ENCODE assay signal across 27 cellular contexts in the genomic region with DNA sequence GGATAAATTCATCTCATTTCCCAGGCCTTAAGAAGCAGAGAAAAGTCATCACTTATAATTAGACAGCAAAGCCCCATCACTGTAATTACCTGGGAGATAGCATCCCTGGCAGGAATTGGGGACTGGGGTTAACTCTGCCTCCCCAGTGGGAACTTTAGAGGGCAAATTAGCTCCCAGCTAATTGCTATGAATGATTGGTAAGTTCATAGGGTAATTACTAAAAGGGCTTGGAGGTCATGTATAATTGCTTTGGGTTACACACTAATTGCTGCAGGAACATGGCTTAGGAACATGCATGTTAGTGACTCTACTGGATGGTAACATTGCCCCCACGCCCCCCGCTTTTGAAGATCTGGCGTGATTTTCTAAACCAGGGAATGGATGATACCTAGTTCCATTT.
"Had no signal": no experiment of that assay in that cellular context is flagged by ENCODE, and none has a peak within 500 bp of the region (broad histone marks: within the 10 kb centered on the region; RNA-seq: fewer than 3 reads in every experiment).

No MANE protein-coding gene starts in this region.

- H3K36me3 ChIP-seq: lower lobe of right lung, ovary, right atrium auricular region, stomach, thyroid gland, transverse colon, upper lobe of left lung had no signal

- ATAC-seq: left cardiac atrium; left lobe of liver; left ventricle myocardium superior; lower lobe of right lung; mucosa of descending colon; naive thymus-derived CD4-positive, alpha-beta T cell; natural killer cell treated with Interleukin-12 subunit alpha and Interleukin-12 subunit beta and Interleukin-15 and Interleukin-18, amount 100 ng/mL, for 72 hours; sciatic nerve; stimulated activated naive B cell treated with anti-CD40 and anti-IgM and Interleukin-4, amounts not matched to agents 10 μg/mL and 1 μg/mL and 100 μg/mL, for 72 hours; stimulated activated naive CD8-positive, alpha-beta T cell treated with anti-CD3 and anti-CD28 coated beads, Interleukin-15, Interleukin-2, amounts not matched to agents 100 U/mL and 50 U/mL, for 24 hours had no signal

- H3K4me1 ChIP-seq: lower lobe of right lung, stomach, testis, thyroid gland, transverse colon had no signal

- H3K9me3 ChIP-seq: lower lobe of right lung, mucosa of descending colon, ovary, right atrium auricular region, stomach, testis, thyroid gland, transverse colon, upper lobe of left lung had no signal

- H3K4me3 Mint-ChIP-seq: naive thymus-derived CD4-positive, alpha-beta T cell; natural killer cell treated with Interleukin-12 subunit alpha and Interleukin-12 subunit beta and Interleukin-15 and Interleukin-18, amount 100 ng/mL, for 72 hours; stimulated activated naive B cell treated with anti-CD40 and anti-IgM and Interleukin-4, amounts not matched to agents 10 μg/mL and 1 μg/mL and 100 μg/mL, for 72 hours had no signal

- H3K27me3 Mint-ChIP-seq: natural killer cell treated with Interleukin-12 subunit alpha and Interleukin-12 subunit beta and Interleukin-15 and Interleukin-18, amount 100 ng/mL, for 72 hours had no signal

- H3K27ac Mint-ChIP-seq: naive thymus-derived CD4-positive, alpha-beta T cell; progenitor cell of endocrine pancreas; stimulated activated naive B cell treated with anti-CD40 and anti-IgM and Interleukin-4, amounts not matched to agents 10 μg/mL and 1 μg/mL and 100 μg/mL, for 72 hours had no signal

- H3K36me3 Mint-ChIP-seq: naive thymus-derived CD4-positive, alpha-beta T cell; natural killer cell treated with Interleukin-12 subunit alpha and Interleukin-12 subunit beta and Interleukin-15 and Interleukin-18, amount 100 ng/mL, for 72 hours; stimulated activated naive B cell treated with anti-CD40 and anti-IgM and Interleukin-4, amounts not matched to agents 10 μg/mL and 1 μg/mL and 100 μg/mL, for 72 hours had no signal

- H3K27me3 ChIP-seq: hepatocyte, ovary, right atrium auricular region, stomach, testis, thyroid gland, transverse colon, upper lobe of left lung had no signal

- H3K4me3 ChIP-seq: hepatocyte, lower lobe of right lung, mucosa of descending colon, ovary, right atrium auricular region, skin epidermis, stomach, testis, thyroid gland, transverse colon, upper lobe of left lung had no signal

- H3K4me1 Mint-ChIP-seq: stimulated activated naive B cell treated with anti-CD40 and anti-IgM and Interleukin-4, amounts not matched to agents 10 μg/mL and 1 μg/mL and 100 μg/mL, for 72 hours had no signal

- H3K9me3 Mint-ChIP-seq: naive thymus-derived CD4-positive, alpha-beta T cell; natural killer cell treated with Interleukin-12 subunit alpha and Interleukin-12 subunit beta and Interleukin-15 and Interleukin-18, amount 100 ng/mL, for 72 hours; stimulated activated naive B cell treated with anti-CD40 and anti-IgM and Interleukin-4, amounts not matched to agents 10 μg/mL and 1 μg/mL and 100 μg/mL, for 72 hours had no signal

- H3K27ac ChIP-seq: hepatocyte, lower lobe of right lung, ovary, right atrium auricular region, skin epidermis, stomach, testis, thyroid gland, transverse colon, upper lobe of left lung had no signal

- DNase-seq: kidney glomerular epithelial cell; left cardiac atrium; left ventricle myocardium superior; lower lobe of right lung; mammary epithelial cell; mesenchymal stem cell; midbrain; mucosa of descending colon; naive thymus-derived CD4-positive, alpha-beta T cell; ovary; stimulated activated CD4-positive, alpha-beta T cell treated with anti-CD3 and anti-CD28 coated beads, Interleukin-12 subunit alpha, Interleukin-12 subunit beta, amount 100 ng/mL, for 4 hours; stimulated activated CD4-positive, alpha-beta T cell treated with anti-CD3 and anti-CD28 coated beads, Interleukin-15, amount 100 ng/mL, for 24 hours; stimulated activated CD4-positive, alpha-beta T cell treated with anti-CD3 and anti-CD28 coated beads, Interleukin-4, amount 100 ng/mL, for 1 hour; stimulated activated naive B cell treated with anti-CD40 and anti-IgM and Interleukin-4, amounts not matched to agents 10 μg/mL and 1 μg/mL and 100 μg/mL, for 72 hours; stimulated activated naive CD8-positive, alpha-beta T cell treated with anti-CD3 and anti-CD28 coated beads, Interleukin-15, Interleukin-2, amounts not matched to agents 100 U/mL and 50 U/mL, for 24 hours; stomach; testis; thyroid gland; transverse colon had no signal
